ENCODE assay signal across 3 cellular contexts in the genomic region with DNA sequence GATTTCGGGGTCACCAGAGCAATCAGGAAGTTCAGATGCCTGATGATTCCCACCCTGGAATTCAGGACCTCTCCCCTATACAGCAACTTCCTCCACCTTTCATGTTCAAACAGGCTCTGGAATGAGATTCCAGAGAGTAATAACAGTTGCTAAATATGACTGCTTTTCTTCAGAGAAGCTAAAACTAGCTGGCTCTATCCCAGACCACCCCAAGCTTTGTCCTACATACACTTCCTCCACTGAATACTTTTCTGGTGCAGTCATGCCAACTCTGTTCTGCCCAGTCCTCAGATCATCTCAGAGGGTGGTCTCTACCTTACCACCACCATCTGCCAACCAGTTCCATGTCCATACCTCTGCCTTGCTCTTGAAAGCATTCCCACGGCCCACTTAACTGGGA. TPM values are rescaled to one million over a fixed set of nuclear protein-coding genes. Genes with fewer than 3 reads are reported as not detected.
"Had no signal": no experiment of that assay in that cellular context is flagged by ENCODE, and none has a peak within 500 bp of the region (broad histone marks: within the 10 kb centered on the region; RNA-seq: fewer than 3 reads in every experiment).

No MANE protein-coding gene starts in this region.

RNA-seq across cellular contexts. Expression of a gene that starts 27.2 kb away (rescaled TPM):
- total RNA-seq: thoracic aorta, tibial nerve had no signal

RNA-seq across cellular contexts. Expression of a gene that starts 52.0 kb away (rescaled TPM):
- total RNA-seq: upper lobe of right lung had no signal
